Comparison of ENCODE assay signal across 8 cellular contexts in genomic region chr12:93591137-93591868, GRCh38. TPM values are rescaled to one million over a fixed set of nuclear protein-coding genes. Genes with fewer than 3 reads are reported as not detected.
DNase-seq lines count a peak whose midpoint lies in the region; ATAC-seq lines count a peak whose summit lies in the region.

No MANE protein-coding gene starts in this region.

- no peaks in the 10 kb centered on the region for H3K9me2 ChIP-seq in GM23248 (ENCODE audit: insufficient read depth)
- H3K9me2 ChIP-seq in Karpas-422 (replicated peaks; ENCODE audit: insufficient read depth, low read length), result no peaks in the 10 kb centered on the region

- H3F3A ChIP-seq in GM23248 (ENCODE audit: insufficient read depth), result peaks cover 37% of the 10 kb centered on the region

- H3K9ac ChIP-seq in GM23248 (peak overlapping the region; percentile 98), Karpas-422 (ENCODE audit: low read length) (no peak overlapping the region)

- H3K4me3 Mint-ChIP-seq in T-helper 17 cell (peak overlapping the region; percentile 94), immature natural killer cell (peak overlapping the region; percentile 89 to 95 (median 90))

- peak overlapping the region; percentile 75 for H3K4me3 ChIP-seq in GM23248
- H3K4me3 ChIP-seq in Karpas-422 (ENCODE audit: low read length), result peak overlapping the region; percentile 41
- peak overlapping the region; percentile 62 for H3K4me3 ChIP-seq in skeletal muscle cell (ENCODE audit: low read depth, low read length)

- H3K27ac Mint-ChIP-seq in T-helper 17 cell (peak overlapping the region; percentile 84), immature natural killer cell (peak overlapping the region in 5 of 6 donors; percentile 8 to 76 (median 29))

- H3K27me3 ChIP-seq in GM23248 (replicated peaks; ENCODE audit: insufficient read depth), result no peaks in the 10 kb centered on the region
- no peaks in the 10 kb centered on the region for H3K27me3 ChIP-seq in Karpas-422 (ENCODE audit: low read length)

- peak; percentile 9 for DNase-seq in GF-D8 (lab: John Stamatoyannopoulos, UW)
- DNase-seq in GM23248, result peak; percentile 98
- DNase-seq in Karpas-422, result peak; percentile 62
- peak; percentile 11 to 14 (median 14) for DNase-seq in T-helper 17 cell
- DNase-seq in caudate nucleus (lab: John Stamatoyannopoulos, UW), result peak in 51 of 61 donors; percentile 1 to 70 (median 41)
- DNase-seq in immature natural killer cell, result peak; percentile 40 to 50 (median 43)
- peak; percentile 65 for DNase-seq in skeletal muscle cell (ENCODE audit: low read depth)
- DNase-seq in GM19240 (ENCODE audit: insufficient read length, low spot score), result no peak

- H3K4me1 Mint-ChIP-seq in T-helper 17 cell, result peaks cover 28% of the 10 kb centered on the region
- H3K4me1 Mint-ChIP-seq in immature natural killer cell, result peaks cover 19 to 23% of the 10 kb centered on the region in 2 donors

- H3K27ac ChIP-seq in GM23248, result peak overlapping the region; percentile 98
- H3K27ac ChIP-seq in Karpas-422 (ENCODE audit: low read length), result no peak overlapping the region
- peak overlapping the region; percentile 37 for H3K27ac ChIP-seq in caudate nucleus (ENCODE audit: low read depth, low read length)

- ATAC-seq in T-helper 17 cell, result peak; percentile 86

- H3K36me3 Mint-ChIP-seq in T-helper 17 cell (ENCODE audit: low read depth), result peaks cover 4% of the 10 kb centered on the region
- no peaks in the 10 kb centered on the region for H3K36me3 Mint-ChIP-seq in immature natural killer cell

- no peaks in the 10 kb centered on the region for H3K79me2 ChIP-seq in GM23248 (ENCODE audit: insufficient read depth)
- H3K79me2 ChIP-seq in Karpas-422 (ENCODE audit: low read length), result no peaks in the 10 kb centered on the region

- H4K20me1 ChIP-seq in GM23248 (ENCODE audit: insufficient read depth) (no peaks in the 10 kb centered on the region), Karpas-422 (ENCODE audit: insufficient read depth, low read depth, low read length) (no peaks in the 10 kb centered on the region)

- H3K4me2 ChIP-seq in GM23248 (ENCODE audit: unreplicated experiment), result peak overlapping the region; percentile 94
- peak overlapping the region; percentile 57 for H3K4me2 ChIP-seq in Karpas-422 (ENCODE audit: low read depth, low read length, poor library complexity, severe bottlenecking)

- H3K27me3 Mint-ChIP-seq in T-helper 17 cell (peaks cover 24% of the 10 kb centered on the region), immature natural killer cell (ENCODE audit: low read depth in 3 of 3) (peaks cover 5 to 18% (median 13%) of the 10 kb centered on the region in 3 donors)

- H3K36me3 ChIP-seq in GM23248 (ENCODE audit: low read depth) (no peaks in the 10 kb centered on the region), Karpas-422 (ENCODE audit: insufficient read depth, low read length) (no peaks in the 10 kb centered on the region)

- WGBS in GM23248 (ENCODE audit: low coverage in 1 of 2, low lambda C conversion rate in 2 of 2, missing lambda C conversion rate in 2 of 2), 2 experiments, result 2% methylated on average over 36 to 37 of the region's 37 CpGs

- H3K9me3 ChIP-seq in GM23248 (ENCODE audit: low read depth), result no peaks in the 10 kb centered on the region
- no peaks in the 10 kb centered on the region for H3K9me3 ChIP-seq in Karpas-422 (ENCODE audit: low read length)
- no peaks in the 10 kb centered on the region for H3K9me3 ChIP-seq in T-helper 17 cell (ENCODE audit: control insufficient read depth, low read length, poor library complexity, severe bottlenecking)

- H2AFZ ChIP-seq in GM23248 (peak overlapping the region; percentile 73), Karpas-422 (ENCODE audit: low read length) (0 out of 2 replicates have a peak overlapping the region, but pooled peaks have one; percentile 10)

- H3K4me1 ChIP-seq in GM23248 (ENCODE audit: insufficient read depth) (peaks cover 26% of the 10 kb centered on the region; the same call in 1 of the 2 replicates), Karpas-422 (ENCODE audit: low read length) (peaks cover 12% of the 10 kb centered on the region)

- no peaks in the 10 kb centered on the region for H3K9me3 Mint-ChIP-seq in immature natural killer cell

- in situ Hi-C loops in GM23248 (cut with MboI), result no loop called here

RNA-seq across cellular contexts. Expression of gene SOCS2, which starts 18.8 kb away (rescaled TPM):
- 72.6 and 80.2 TPM in 2 replicates for total RNA-seq in GM23248 (2014; rRNA removed; shearing (Covaris generic))
- polyA plus RNA-seq in GM23248 (2016; fragmentation: Nextera tagmentation; extraction: Ambion mirVana), result 52.4 and 52.8 TPM in 2 replicates
- total RNA-seq in Karpas-422 (2014; rRNA removed; shearing (Covaris generic); ENCODE audit: low replicate concordance), result not detected in 2 replicates
- total RNA-seq in T-helper 17 cell, result 10 to 100 TPM; 24.3 to 37.7 TPM
- polyA plus RNA-seq in immature natural killer cell, result 10 to 100 TPM; 20.2 to 28.8 (median 25.9) TPM

Comparison
In these comparisons a context has a peak if more than half of its experiments do, and no peak if none do; other contexts are left out.
1. RNA of gene SOCS2, which starts 18.8 kb away (total RNA-seq): 72.6 to 80.2 TPM in GM23248 and 24.3 to 37.7 TPM in T-helper 17 cell; not detected in Karpas-422; every median in the first group is over 10 times any median in the second.
2. Peak in every context shown above with its lines, with median percentiles within 50 percentile points of each other: H3K4me3 ChIP-seq.